ENCODE assay signal across 22 cellular contexts in the genomic region with DNA sequence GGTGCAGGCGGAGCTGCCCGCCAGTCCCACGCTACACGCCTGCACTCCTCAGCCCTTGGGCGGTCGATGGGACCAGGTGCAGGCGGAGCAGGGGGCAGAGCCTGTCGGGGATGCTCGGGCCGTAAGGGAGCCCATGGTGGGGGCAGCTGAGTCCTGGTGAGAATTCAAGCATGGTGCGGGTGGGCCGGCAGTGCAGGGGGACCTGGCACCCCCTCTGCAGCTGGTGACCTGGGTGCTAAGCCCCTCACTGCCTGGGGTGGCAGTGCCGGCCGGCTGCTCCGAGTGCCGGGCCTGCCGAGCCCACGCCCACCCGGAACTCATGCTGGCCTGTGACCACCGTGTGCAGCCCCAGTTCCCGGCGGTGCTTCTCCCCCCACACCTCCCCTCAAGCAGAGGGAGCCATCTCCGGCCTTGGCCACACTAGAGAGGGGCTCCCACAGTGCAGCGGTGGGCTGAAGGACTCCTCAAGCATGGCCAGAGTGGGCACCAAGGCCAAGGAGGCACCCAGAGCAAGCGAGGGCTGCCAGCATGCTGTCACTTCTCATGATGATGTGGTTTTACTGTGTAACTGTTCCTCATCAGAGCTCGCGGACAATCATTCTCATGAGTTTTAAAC.
DNase-seq lines count a peak whose midpoint lies in the region; ATAC-seq, FAIRE-seq and TF ChIP-seq lines count a peak whose summit lies in the region.
"Had no signal": no experiment of that assay in that cellular context is flagged by ENCODE, and none has a peak within 500 bp of the region (broad histone marks: within the 10 kb centered on the region; RNA-seq: fewer than 3 reads in every experiment).

No MANE protein-coding gene starts in this region.

- no peak for TF ChIP-seq CTCF in nephron (IDR thresholded peaks at IDR 0.05; ENCODE audit: unreplicated experiment in 3 of 3)

- no peaks in the 10 kb centered on the region for H3K27me3 Mint-ChIP-seq in nephron (ENCODE audit: low read depth)
- H3K27me3 Mint-ChIP-seq: CD4-positive, CD25-positive, alpha-beta regulatory T cell; CD8-positive, alpha-beta memory T cell; IgD-negative memory B cell had no signal

- H3K36me3 ChIP-seq in aorta (ENCODE audit: control insufficient read depth in 1 of 2, insufficient read depth in 2 of 2, low read length in 1 of 2) = no peaks in the 10 kb centered on the region
- H3K36me3 ChIP-seq: BE2C, HAP-1 had no signal

- peaks cover 14% of the 10 kb centered on the region for H3K36me3 Mint-ChIP-seq in nephron (ENCODE audit: low read depth)
- H3K36me3 Mint-ChIP-seq: CD4-positive, CD25-positive, alpha-beta regulatory T cell; CD8-positive, alpha-beta memory T cell; IgD-negative memory B cell had no signal

- peaks cover 4% of the 10 kb centered on the region for H3K4me1 Mint-ChIP-seq in nephron
- H3K4me1 Mint-ChIP-seq: CD4-positive, CD25-positive, alpha-beta regulatory T cell; CD8-positive, alpha-beta memory T cell; IgD-negative memory B cell had no signal

- WGBS in aorta, 2 donors = 95% methylated on average over 24 to 27 of the region's 27 CpGs

- intact Hi-C loops in aorta (cut with DNase I) = no loop called here

- no peaks in the 10 kb centered on the region for H3K4me1 ChIP-seq in aorta (ENCODE audit: control insufficient read depth in 1 of 2, insufficient read depth in 2 of 2, low read length in 2 of 2)
- H3K4me1 ChIP-seq: BE2C had no signal

- peak; percentile 54 for FAIRE-seq in HTR-8/SVneo (lab: Jason Lieb, UNC)
- FAIRE-seq: G401.6, GM12891, GM18507, HepG2 had no signal

- H3K27me3 ChIP-seq in aorta (ENCODE audit: control insufficient read depth in 1 of 2, insufficient read depth in 2 of 2, low read length in 1 of 2) = no peaks in the 10 kb centered on the region
- H3K27me3 ChIP-seq: BE2C had no signal

- peaks cover 2% of the 10 kb centered on the region for H3K9me3 ChIP-seq in aorta (ENCODE audit: control insufficient read depth, low read length)
- H3K9me3 ChIP-seq: BE2C, HAP-1 had no signal

- no peak overlapping the region for H3K4me3 Mint-ChIP-seq in nephron
- H3K4me3 Mint-ChIP-seq: CD4-positive, CD25-positive, alpha-beta regulatory T cell; CD8-positive, alpha-beta memory T cell; IgD-negative memory B cell had no signal

- no peak overlapping the region for H3K27ac ChIP-seq in aorta (ENCODE audit: low read depth in 1 of 2, low read length in 2 of 2)
- H3K27ac ChIP-seq: GM23248 had no signal

- DNase-seq in HTR-8/SVneo (ENCODE audit: insufficient read length, low spot score) (no peak), RPMI7951 (ENCODE audit: low read depth) (peak; percentile 45), aorta (no peak), DMS79 (lab: John Stamatoyannopoulos, UW) (no peak), HCEC 1CT (no peak)
- DNase-seq in activated CD4-positive, alpha-beta T cell treated with anti-CD3 and anti-CD28 coated beads, Interleukin-2, amount 50 U/mL, for 48 hours = no peak
- DNase-seq: ACHN; BE2C; C1 segment of cervical spinal cord; CD4-positive, CD25-positive, alpha-beta regulatory T cell; CD8-positive, alpha-beta memory T cell; COR-L47; DMS 273 treated with DMSO at 0.1 percent for 48 hours; DMS53; GM23248 had no signal

- H3K9me3 Mint-ChIP-seq in nephron = peaks cover 24% of the 10 kb centered on the region

- no peak overlapping the region for H3K4me3 ChIP-seq in aorta (ENCODE audit: low read length in 2 of 2)
- H3K4me3 ChIP-seq: GM23248, HAP-1 had no signal

- ATAC-seq in aorta (ENCODE audit: low FRiP score) = peak; percentile 44
- ATAC-seq: HepG2 had no signal

- H3K27ac Mint-ChIP-seq in nephron = peak overlapping the region in 2 of 3 experiments; percentile 74 to 90
- H3K27ac Mint-ChIP-seq: CD4-positive, CD25-positive, alpha-beta regulatory T cell; CD8-positive, alpha-beta memory T cell; IgD-negative memory B cell had no signal
